ENCODE assay signal across 8 cellular contexts in genomic region chr10:12130237-12130872, GRCh38. TPM values are rescaled to one million over a fixed set of nuclear protein-coding genes. Genes with fewer than 3 reads are reported as not detected.
A peak's percentile ranks its signal among the peaks of the same experiment; 100 is the strongest.
DNase-seq lines count a peak whose midpoint lies in the region; ATAC-seq and TF ChIP-seq lines count a peak whose summit lies in the region.

No MANE protein-coding gene starts in this region.

- intact Hi-C loops in spleen (cut with DNase I; ENCODE audit: low total_unique reads): no loop called here

- H3K27me3 ChIP-seq in Karpas-422 (ENCODE audit: low read length) (no peaks in the 10 kb centered on the region), spleen (replicated peaks in 1 of 7) (no peaks in the 10 kb centered on the region)

- H3K4me2 ChIP-seq in Karpas-422 (ENCODE audit: low read depth, low read length, poor library complexity, severe bottlenecking): peak overlapping the region; percentile 90

- WGBS in spleen, 5 donors: 25 to 31% (median 27%) methylated on average over 11 of the region's 11 CpGs

- H3K79me2 ChIP-seq in Karpas-422 (ENCODE audit: low read length): peaks cover 35% of the 10 kb centered on the region

- H3K9me2 ChIP-seq in Karpas-422 (replicated peaks; ENCODE audit: insufficient read depth, low read length): no peaks in the 10 kb centered on the region

- H3K9me3 ChIP-seq in Karpas-422 (ENCODE audit: low read length) (no peaks in the 10 kb centered on the region), spleen (no peaks in the 10 kb centered on the region)

- TF ChIP-seq CTCF in spleen (IDR thresholded peaks at IDR 0.05 in 8 of 11, conservative IDR thresholded peaks at IDR 0.05 in 3 of 11): peak in 9 of 11 experiments; percentile 24 to 65 (median 48)

- no peaks in the 10 kb centered on the region for H4K20me1 ChIP-seq in Karpas-422 (ENCODE audit: insufficient read depth, low read depth, low read length)

- H3K27ac ChIP-seq in Karpas-422 (ENCODE audit: low read length): peak overlapping the region; percentile 11; the same call in 1 of the 2 replicates
- peak overlapping the region; percentile 40 to 98 (median 94) for H3K27ac ChIP-seq in spleen

- H3K9ac ChIP-seq in Karpas-422 (ENCODE audit: low read length): peak overlapping the region; percentile 91

- DNase-seq in NCI-H2107 treated with DMSO at 0.1 percent for 48 hours (lab: John Stamatoyannopoulos, UW; ENCODE audit: unreplicated experiment) (peak; percentile 25), NCI-H2107 (lab: John Stamatoyannopoulos, UW) (no peak), Karpas-422 (peak; percentile 89), iris pigment epithelial cell (ENCODE audit: low read depth) (peak; percentile 71), spleen (peak; percentile 36)
- peak; percentile 24 for DNase-seq in central memory CD4-positive, alpha-beta T cell

- no peak for TF ChIP-seq POLR2A in spleen (IDR thresholded peaks at IDR 0.05)

- ATAC-seq in GM21529 (IDR thresholded peaks at IDR 0.05; ENCODE audit: unreplicated experiment) (peak; percentile 34), SK-N-SH treated with all-trans-retinoic acid at 6 μM for 48 hours (peak; percentile 84)

- peak overlapping the region; percentile 90 for H3K4me3 ChIP-seq in Karpas-422 (ENCODE audit: low read length)
- peak overlapping the region; percentile 91 to 100 (median 99) for H3K4me3 ChIP-seq in spleen

- H3K36me3 ChIP-seq in Karpas-422 (ENCODE audit: insufficient read depth, low read length): peaks cover 4% of the 10 kb centered on the region; the same call in 1 of the 2 replicates
- H3K36me3 ChIP-seq in spleen: peaks cover 0 to 27% (median 0%) of the 10 kb centered on the region in 6 donors

- H2AFZ ChIP-seq in Karpas-422 (ENCODE audit: low read length): peak overlapping the region; percentile 93

- H3K4me1 ChIP-seq in Karpas-422 (ENCODE audit: low read length) (peaks cover 8% of the 10 kb centered on the region), spleen (peaks cover 3 to 30% (median 16%) of the 10 kb centered on the region in 6 donors)

TF ChIP-seq in SK-N-SH treated with all-trans-retinoic acid at 6 μM for 48 hours, 23 proteins besides CTCF, POLR2A, EP300 and RAD21:
- TF ChIP-seq ISL1 (CRISPR knock-in tag; IDR thresholded peaks at IDR 0.05): no peak
- TF ChIP-seq ZFP3 (CRISPR knock-in tag; IDR thresholded peaks at IDR 0.05): no peak
- TF ChIP-seq RARB (CRISPR knock-in tag; IDR thresholded peaks at IDR 0.05): no peak
- no peak for TF ChIP-seq CSRNP3 (CRISPR knock-in tag; IDR thresholded peaks at IDR 0.05)

RNA-seq across cellular contexts. Expression of gene SEC61A2, which starts 0.9 kb away (rescaled TPM):
- total RNA-seq in Karpas-422 (2014; rRNA removed; shearing (Covaris generic); ENCODE audit: low replicate concordance): 6.6 and 17.7 TPM in 2 replicates
- 10 to 100 TPM in 2 of 7 donors, 1 to 10 TPM in 5; 7.2 to 14.6 (median 8.4) TPM for total RNA-seq in spleen
- polyA plus RNA-seq in spleen: 1 to 10 TPM; 2.7 to 4.1 (median 3.1) TPM
